ENCODE assay signal across 8 cellular contexts in genomic region chr16:87491522-87492240, GRCh38. TPM values are rescaled to one million over a fixed set of nuclear protein-coding genes. Genes with fewer than 3 reads are reported as not detected.
DNase-seq lines count a peak whose midpoint lies in the region; ATAC-seq, FAIRE-seq and TF ChIP-seq lines count a peak whose summit lies in the region.
"Not testable (repeated sequence)": the region's sequence is repeated elsewhere in the genome, so short reads cannot be mapped to it uniquely, and the experiment has no call there.

No MANE protein-coding gene starts in this region.

- H3K4me1 Mint-ChIP-seq in activated CD4-positive, alpha-beta T cell treated with anti-CD3 and anti-CD28 coated beads, Interleukin-2, amount 10 ng/mL, durations not matched to agents 7 days and 5 days = peaks cover 56% of the 10 kb centered on the region
- peaks cover 23% of the 10 kb centered on the region for H3K4me1 Mint-ChIP-seq in memory B cell

- peak overlapping the region; percentile 74 for H3K4me3 Mint-ChIP-seq in activated CD4-positive, alpha-beta T cell treated with anti-CD3 and anti-CD28 coated beads, Interleukin-2, amount 10 ng/mL, durations not matched to agents 7 days and 5 days
- peak overlapping the region; percentile 78 for H3K4me3 Mint-ChIP-seq in memory B cell

- FAIRE-seq in urothelium cell line (lab: Jason Lieb, UNC) = peak; percentile 20

- H3K4me1 ChIP-seq in body of pancreas (peaks cover 55% of the 10 kb centered on the region), gastrocnemius medialis (peaks cover 51 to 55% of the 10 kb centered on the region in 2 donors)

- H3K4me3 ChIP-seq in body of pancreas (peak overlapping the region; percentile 9 to 18), fibroblast of the aortic adventitia (ENCODE audit: low read depth, low read length) (peak overlapping the region; percentile 76), gastrocnemius medialis (peak overlapping the region; percentile 53 to 62 (median 58))

- H3K27me3 Mint-ChIP-seq in activated CD4-positive, alpha-beta T cell treated with anti-CD3 and anti-CD28 coated beads, Interleukin-2, amount 10 ng/mL, durations not matched to agents 7 days and 5 days = peaks cover 14% of the 10 kb centered on the region
- not testable (repeated sequence) for H3K27me3 Mint-ChIP-seq in memory B cell

- not testable (repeated sequence) for H3K36me3 ChIP-seq in body of pancreas (replicated peaks in 1 of 2; ENCODE audit: insufficient read depth in 1 of 2, low read depth in 2 of 2); gastrocnemius medialis

- DNase-seq in ELR (ENCODE audit: low read depth) (peak; percentile 61), NCI-H2227 (lab: John Stamatoyannopoulos, UW; ENCODE audit: unreplicated experiment) (peak; percentile 24), body of pancreas (peak; percentile 42 to 56 (median 50)), memory B cell (ENCODE audit: low spot score in 2 of 2) (peak in 1 of 2 donors; percentile 35)
- DNase-seq in activated CD4-positive, alpha-beta T cell treated with anti-CD3 and anti-CD28 coated beads, Interleukin-2, amount 10 ng/mL, durations not matched to agents 7 days and 5 days = peak; percentile 9
- not testable (repeated sequence) for DNase-seq in fibroblast of the aortic adventitia (ENCODE audit: low read depth); gastrocnemius medialis; urothelium cell line (ENCODE audit: low spot score)

- TF ChIP-seq CTCF in body of pancreas (IDR thresholded peaks at IDR 0.05); fibroblast of the aortic adventitia (IDR thresholded peaks at IDR 0.05; ENCODE audit: insufficient read depth, low read length): not testable (repeated sequence)
- peak in 2 of 5 experiments; percentile 8 to 23 for TF ChIP-seq CTCF in gastrocnemius medialis (IDR thresholded peaks at IDR 0.05 in 4 of 5, conservative IDR thresholded peaks at IDR 0.05 in 1 of 5)

- H3K36me3 Mint-ChIP-seq in activated CD4-positive, alpha-beta T cell treated with anti-CD3 and anti-CD28 coated beads, Interleukin-2, amount 10 ng/mL, durations not matched to agents 7 days and 5 days (ENCODE audit: low read depth); memory B cell: not testable (repeated sequence)

- CTCF ChIA-PET in activated CD4-positive, alpha-beta T cell treated with anti-CD3 and anti-CD28 coated beads, Interleukin-2, amount 10 ng/mL, durations not matched to agents 7 days and 5 days (lab: Charles Lee) = interaction anchor here (1.3 kb wide), 1 partner anchor 27 kb away, joined by 3 read pairs; no protein-coding TSS in a partner anchor

- in situ Hi-C loops in gastrocnemius medialis (cut with MboI; ENCODE audit: low sequenced_read_pairs in 4 of 4) = not testable (repeated sequence)

- H3K27me3 ChIP-seq in body of pancreas, gastrocnemius medialis: not testable (repeated sequence)

- H3K9me3 ChIP-seq in body of pancreas, gastrocnemius medialis: not testable (repeated sequence)

- not testable (repeated sequence) for ATAC-seq in body of pancreas; memory B cell (ENCODE audit: low read depth)
- ATAC-seq in gastrocnemius medialis = peak; percentile 5 to 24

- not testable (repeated sequence) for H3K9me3 Mint-ChIP-seq in activated CD4-positive, alpha-beta T cell treated with anti-CD3 and anti-CD28 coated beads, Interleukin-2, amount 10 ng/mL, durations not matched to agents 7 days and 5 days; memory B cell

- intact Hi-C loops in body of pancreas (cut with DNase I) = not testable (repeated sequence)
- intact Hi-C loops in gastrocnemius medialis (cut with DNase I; ENCODE audit: low total_unique reads) = loop anchor here (2.0 kb wide), 1 partner anchor 27 kb away; no protein-coding TSS in a partner anchor

- 0 to 13% methylated on average over 8 to 64 of the region's 67 CpGs for WGBS in body of pancreas, 2 donors

- peak overlapping the region; percentile 66 for H3K27ac Mint-ChIP-seq in activated CD4-positive, alpha-beta T cell treated with anti-CD3 and anti-CD28 coated beads, Interleukin-2, amount 10 ng/mL, durations not matched to agents 7 days and 5 days
- H3K27ac Mint-ChIP-seq in memory B cell = peak overlapping the region; percentile 62

- POLR2A ChIA-PET in activated CD4-positive, alpha-beta T cell treated with anti-CD3 and anti-CD28 coated beads, Interleukin-2, amount 10 ng/mL, durations not matched to agents 7 days and 5 days (lab: Charles Lee) = not testable (repeated sequence)

- H3K27ac ChIP-seq in body of pancreas (peak overlapping the region; percentile 44 to 64 (median 56)), gastrocnemius medialis (peak overlapping the region; percentile 67 to 75 (median 72))

- TF ChIP-seq POLR2A in body of pancreas (IDR thresholded peaks at IDR 0.05) = peak in 1 of 3 donors; percentile 41
- TF ChIP-seq POLR2A in gastrocnemius medialis (IDR thresholded peaks at IDR 0.05) = not testable (repeated sequence)

RNA-seq across cellular contexts. Expression of gene ZCCHC14, which starts 1.1 kb away (rescaled TPM):
- 1 to 10 TPM; 7.6 to 7.9 TPM for total RNA-seq in activated CD4-positive, alpha-beta T cell treated with anti-CD3 and anti-CD28 coated beads, Interleukin-2, amount 10 ng/mL, durations not matched to agents 7 days and 5 days
- 10 to 100 TPM; 18.9 to 54.4 TPM for total RNA-seq in body of pancreas
- total RNA-seq in fibroblast of the aortic adventitia (ENCODE audit: low replicate concordance) = 17.1 and 24.5 TPM in 2 replicates
- total RNA-seq in gastrocnemius medialis = 10 to 100 TPM in 1 of 4 donors, 1 to 10 TPM in 3; 8.9 to 10.7 (median 9.3) TPM

Comparison
In these comparisons a context has a peak if more than half of its experiments do, and no peak if none do; other contexts are left out.
1. H3K4me3 ChIP-seq: peak in every context shown above with its lines; median percentile 76 in fibroblast of the aortic adventitia; 58 in gastrocnemius medialis; 14 in body of pancreas.